Comparison of ENCODE assay signal across 20 cellular contexts in genomic region chr2:24642351-24642750, GRCh38.
"Had no signal": no experiment of that assay in that cellular context is flagged by ENCODE, and none has a peak within 500 bp of the region (broad histone marks: within the 10 kb centered on the region; RNA-seq: fewer than 3 reads in every experiment).

No MANE protein-coding gene starts in this region.

- H3K27ac Mint-ChIP-seq: activated naive CD8-positive, alpha-beta T cell treated with anti-CD3 and anti-CD28 coated beads, Interleukin-2, amount 10 ng/mL, durations not matched to agents 7 days and 5 days; activated T-helper 17 cell treated with anti-CD3 and anti-CD28 coated beads, Interleukin-2, amount 50 U/mL, for 72 hours; stimulated activated naive B cell treated with anti-CD40 and anti-IgM and Interleukin-4, amounts not matched to agents 10 μg/mL and 1 μg/mL and 100 μg/mL, for 72 hours had no signal

- H3K27ac ChIP-seq: esophagus muscularis mucosa, gastroesophageal sphincter, heart left ventricle, thoracic aorta, upper lobe of right lung had no signal

- H3K9me3 ChIP-seq: esophagus muscularis mucosa, gastroesophageal sphincter, thoracic aorta, upper lobe of right lung had no signal

- FAIRE-seq: endothelial cell of umbilical vein, kidney had no signal

- DNase-seq: activated CD4-positive, alpha-beta T cell treated with anti-CD3 and anti-CD28 coated beads, Interleukin-2, amount 50 U/mL, for 48 hours; activated naive CD4-positive, alpha-beta T cell; activated naive CD8-positive, alpha-beta T cell treated with anti-CD3 and anti-CD28 coated beads, Interleukin-2, amount 10 ng/mL, durations not matched to agents 7 days and 5 days; activated T-cell treated with anti-CD3 and anti-CD28 coated beads for 4 hours; amygdala; dermis blood vessel endothelial cell; effector memory CD4-positive, alpha-beta T cell; heart left ventricle; kidney; mammary epithelial cell; midbrain; stimulated activated naive B cell treated with anti-CD40 and anti-IgM and Interleukin-4, amounts not matched to agents 10 μg/mL and 1 μg/mL and 100 μg/mL, for 72 hours; upper lobe of right lung had no signal

- H3K4me3 Mint-ChIP-seq: activated naive CD8-positive, alpha-beta T cell treated with anti-CD3 and anti-CD28 coated beads, Interleukin-2, amount 10 ng/mL, durations not matched to agents 7 days and 5 days; activated T-helper 17 cell treated with anti-CD3 and anti-CD28 coated beads, Interleukin-2, amount 50 U/mL, for 72 hours; stimulated activated naive B cell treated with anti-CD40 and anti-IgM and Interleukin-4, amounts not matched to agents 10 μg/mL and 1 μg/mL and 100 μg/mL, for 72 hours had no signal

- ATAC-seq: activated T-helper 17 cell treated with anti-CD3 and anti-CD28 coated beads, Interleukin-2, amount 50 U/mL, for 72 hours; gastroesophageal sphincter; heart left ventricle; left lobe of liver; stimulated activated naive B cell treated with anti-CD40 and anti-IgM and Interleukin-4, amounts not matched to agents 10 μg/mL and 1 μg/mL and 100 μg/mL, for 72 hours; upper lobe of right lung had no signal

- H3K27me3 Mint-ChIP-seq: activated naive CD8-positive, alpha-beta T cell treated with anti-CD3 and anti-CD28 coated beads, Interleukin-2, amount 10 ng/mL, durations not matched to agents 7 days and 5 days; activated T-helper 17 cell treated with anti-CD3 and anti-CD28 coated beads, Interleukin-2, amount 50 U/mL, for 72 hours; progenitor cell of endocrine pancreas; stimulated activated naive B cell treated with anti-CD40 and anti-IgM and Interleukin-4, amounts not matched to agents 10 μg/mL and 1 μg/mL and 100 μg/mL, for 72 hours had no signal

- H3K36me3 ChIP-seq: esophagus muscularis mucosa, gastroesophageal sphincter, thoracic aorta, upper lobe of right lung had no signal

- H3K4me1 Mint-ChIP-seq: activated naive CD8-positive, alpha-beta T cell treated with anti-CD3 and anti-CD28 coated beads, Interleukin-2, amount 10 ng/mL, durations not matched to agents 7 days and 5 days had no signal

- H3K4me3 ChIP-seq: esophagus muscularis mucosa, gastroesophageal sphincter, heart left ventricle, thoracic aorta, upper lobe of right lung had no signal
